15 cellular contexts compared by ENCODE assay signal in the genomic region with DNA sequence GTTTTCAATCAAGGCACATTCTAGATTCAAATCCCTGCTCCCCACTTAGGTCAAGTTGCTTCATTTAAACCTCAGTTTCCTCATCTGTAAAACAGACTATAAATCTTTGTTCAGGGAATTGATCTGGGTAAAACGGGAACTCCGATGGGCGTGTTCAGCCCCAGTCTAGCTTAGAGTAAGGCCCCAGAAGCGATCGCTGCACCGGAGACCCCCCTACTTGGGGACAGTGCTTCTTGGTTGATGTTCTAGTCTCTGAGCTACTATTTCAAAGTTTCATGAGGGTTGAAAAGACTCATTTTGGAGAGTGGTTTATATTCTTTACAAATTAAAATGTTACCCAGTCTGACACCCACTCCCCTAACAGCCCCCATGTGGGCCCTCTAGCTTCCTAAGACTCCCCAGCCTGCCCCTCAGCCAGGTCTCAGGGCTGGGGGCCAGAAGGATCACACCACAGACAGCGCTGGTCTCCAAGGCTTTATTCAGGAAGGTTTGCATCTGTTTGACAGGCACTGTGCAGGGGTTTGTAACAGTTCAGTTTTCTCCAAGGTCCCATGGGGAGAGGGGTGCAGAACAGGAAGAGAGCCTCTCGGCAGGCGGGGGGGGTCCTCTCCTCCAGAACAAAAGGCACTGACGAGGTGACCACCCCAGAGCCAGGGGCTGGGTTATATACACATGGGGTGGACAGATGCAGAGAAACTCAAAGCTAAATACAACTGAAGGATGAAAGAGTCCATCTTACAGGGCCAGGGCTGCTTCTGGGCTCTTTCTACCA.
DNase-seq lines count a peak whose midpoint lies in the region; ATAC-seq and TF ChIP-seq lines count a peak whose summit lies in the region.
"Had no signal": no experiment of that assay in that cellular context is flagged by ENCODE, and none has a peak within 500 bp of the region (broad histone marks: within the 10 kb centered on the region; RNA-seq: fewer than 3 reads in every experiment).

No MANE protein-coding gene starts in this region.

- peak overlapping the region in 2 of 3 donors; percentile 74 to 78 for H3K27ac Mint-ChIP-seq in IgD-negative memory B cell
- no peak overlapping the region for H3K27ac Mint-ChIP-seq in glutamatergic neuron (ENCODE audit: unreplicated experiment)

- H3K9me3 ChIP-seq in gastroesophageal sphincter = no peaks in the 10 kb centered on the region

- DNase-seq in activated CD4-positive, CD25-positive, alpha-beta regulatory T cell treated with anti-CD3 and anti-CD28 coated beads, Interleukin-2, amount 50 U/mL, for 72 hours = peak; percentile 27
- DNase-seq in activated CD4-positive, CD25-positive, alpha-beta regulatory T cell (lab: John Stamatoyannopoulos, UW) = no peak
- DNase-seq in stimulated activated CD8-positive, alpha-beta memory T cell treated with anti-CD3 and anti-CD28 coated beads, Interleukin-4, amount 100 ng/mL, for 48 hours = peak; percentile 18
- no peak for DNase-seq in RKO (ENCODE audit: low spot score)
- no peak for DNase-seq in glutamatergic neuron
- DNase-seq in OCI-M2 (lab: John Stamatoyannopoulos, UW; ENCODE audit: unreplicated experiment) = no peak
- DNase-seq: activated CD4-positive, alpha-beta T cell treated with anti-CD3 and anti-CD28 coated beads for 1 hour; activated T-cell treated with anti-CD3 and anti-CD28 coated beads, Interleukin-2, amount 50 U/mL, for 4 hours; H9; NCI-H748 treated with DMSO at 0.1 percent for 48 hours had no signal

- no peak for ATAC-seq in gastroesophageal sphincter
- ATAC-seq: activated T-cell treated with anti-CD3 and anti-CD28 coated beads, Interleukin-2, amount 50 U/mL, for 4 hours; GM12878; HepG2 had no signal

- no peaks in the 10 kb centered on the region for H3K27me3 ChIP-seq in gastroesophageal sphincter

- no peak overlapping the region for H3K4me3 ChIP-seq in gastroesophageal sphincter
- H3K4me3 ChIP-seq: GM12878 had no signal

- H3K9me3 Mint-ChIP-seq in IgD-negative memory B cell = peaks cover 0 to 4% (median 3%) of the 10 kb centered on the region in 3 donors
- H3K9me3 Mint-ChIP-seq in glutamatergic neuron (ENCODE audit: unreplicated experiment) = peaks cover 7% of the 10 kb centered on the region
- H3K9me3 Mint-ChIP-seq: activated T-cell treated with anti-CD3 and anti-CD28 coated beads, Interleukin-2, amount 50 U/mL, for 4 hours had no signal

- TF ChIP-seq CTCF in gastroesophageal sphincter (IDR thresholded peaks at IDR 0.05) = no peak
- TF ChIP-seq CTCF in glutamatergic neuron (IDR thresholded peaks at IDR 0.05; ENCODE audit: partially characterized antibody, unreplicated experiment) = no peak

- TF ChIP-seq EP300 in gastroesophageal sphincter (IDR thresholded peaks at IDR 0.05) = no peak

- H3K36me3 Mint-ChIP-seq in IgD-negative memory B cell (peaks cover 6% of the 10 kb centered on the region), glutamatergic neuron (ENCODE audit: unreplicated experiment) (no peaks in the 10 kb centered on the region)

- TF ChIP-seq POLR2A in gastroesophageal sphincter (IDR thresholded peaks at IDR 0.05) = no peak

- H3K27me3 Mint-ChIP-seq in IgD-negative memory B cell (no peaks in the 10 kb centered on the region), glutamatergic neuron (ENCODE audit: unreplicated experiment) (no peaks in the 10 kb centered on the region)

- WGBS in gastroesophageal sphincter (ENCODE audit: low coverage in 1 of 2), 2 donors = 60 to 67% methylated on average over 1 to 5 of the region's 10 CpGs

- H3K36me3 ChIP-seq in gastroesophageal sphincter = peaks cover 0 to 55% of the 10 kb centered on the region in 2 donors

- peaks cover 35 to 51% (median 41%) of the 10 kb centered on the region in 3 donors for H3K4me1 Mint-ChIP-seq in IgD-negative memory B cell
- H3K4me1 Mint-ChIP-seq in glutamatergic neuron (ENCODE audit: low read depth, unreplicated experiment) = peaks cover 23% of the 10 kb centered on the region

- H3K4me1 ChIP-seq in gastroesophageal sphincter = peaks cover 3 to 75% (median 10%) of the 10 kb centered on the region in 3 donors

- H3K27ac ChIP-seq in gastroesophageal sphincter = peak overlapping the region in 3 of 4 donors; percentile 9 to 84 (median 63)
- H3K27ac ChIP-seq: 22Rv1 had no signal

- no peak overlapping the region for H3K4me3 Mint-ChIP-seq in IgD-negative memory B cell
- H3K4me3 Mint-ChIP-seq in glutamatergic neuron (ENCODE audit: unreplicated experiment) = no peak overlapping the region
- H3K4me3 Mint-ChIP-seq: activated T-cell treated with anti-CD3 and anti-CD28 coated beads, Interleukin-2, amount 50 U/mL, for 4 hours; H9 had no signal

Comparison
In these comparisons a context has a peak if more than half of its experiments do, and no peak if none do; other contexts are left out.
1. DNase-seq: peak in activated CD4-positive, CD25-positive, alpha-beta regulatory T cell treated with anti-CD3 and anti-CD28 coated beads, Interleukin-2, amount 50 U/mL, for 72 hours (single experiment) and stimulated activated CD8-positive, alpha-beta memory T cell treated with anti-CD3 and anti-CD28 coated beads, Interleukin-4, amount 100 ng/mL, for 48 hours (single experiment); none in activated CD4-positive, CD25-positive, alpha-beta regulatory T cell (0 of 4), RKO (single experiment), glutamatergic neuron (single experiment) and OCI-M2 (single experiment).